ENCODE assay signal across 22 cellular contexts in the genomic region with DNA sequence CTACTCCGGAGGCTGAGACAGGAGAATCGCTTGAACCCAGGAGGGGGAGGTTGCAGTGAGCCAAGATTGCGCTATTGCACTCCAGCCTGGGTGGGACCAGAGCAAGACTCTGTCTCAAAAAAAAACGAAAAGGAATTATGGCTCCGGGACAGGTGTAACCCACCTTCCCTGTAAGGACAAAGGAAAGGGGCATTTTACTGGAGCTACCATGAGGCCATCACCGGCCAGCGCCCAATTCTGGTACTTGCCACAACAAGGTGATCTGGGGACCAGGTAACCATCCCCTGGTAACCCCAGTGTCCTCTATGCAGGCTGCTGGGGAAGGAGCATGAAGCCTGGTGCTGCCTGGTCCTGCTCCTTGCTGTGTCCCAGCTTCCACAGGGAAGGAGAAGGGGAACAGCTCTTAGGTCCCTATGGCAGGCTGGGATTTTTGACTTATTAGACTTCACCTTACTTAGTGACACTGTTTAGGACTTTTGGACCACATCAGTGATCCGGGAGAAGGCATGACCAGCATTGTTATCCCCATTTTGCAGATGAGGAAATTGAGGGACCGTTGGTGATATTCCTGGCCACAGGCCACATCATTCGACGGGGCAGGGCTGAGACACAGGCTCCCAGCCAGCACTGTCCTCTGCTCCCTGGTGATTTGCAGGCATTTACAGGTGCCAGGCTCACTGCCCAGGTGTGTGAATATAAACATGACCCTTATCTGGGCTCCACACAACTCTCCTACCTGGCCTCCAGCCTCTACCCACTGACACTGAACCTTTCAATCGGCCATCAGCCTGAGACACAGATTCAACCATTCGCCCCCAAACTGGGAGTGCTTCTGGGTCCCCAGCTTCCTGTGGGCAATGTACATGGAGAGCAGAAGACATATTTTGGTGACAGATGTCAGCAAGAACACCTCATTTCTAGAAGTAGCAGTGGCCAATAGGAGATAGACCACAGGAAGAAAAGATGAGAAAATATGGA. TPM values are rescaled to one million over a fixed set of nuclear protein-coding genes. Genes with fewer than 3 reads are reported as not detected.
DNase-seq lines count a peak whose midpoint lies in the region; ATAC-seq, FAIRE-seq and TF ChIP-seq lines count a peak whose summit lies in the region.
"Had no signal": no experiment of that assay in that cellular context is flagged by ENCODE, and none has a peak within 500 bp of the region (broad histone marks: within the 10 kb centered on the region; RNA-seq: fewer than 3 reads in every experiment).

No MANE protein-coding gene starts in this region.

- H3K36me3 ChIP-seq in K562 (ENCODE audit: control insufficient read depth, insufficient read depth, low read length), result no peaks in the 10 kb centered on the region
- no peaks in the 10 kb centered on the region for H3K36me3 ChIP-seq in mucosa of descending colon (ENCODE audit: low read depth)
- no peaks in the 10 kb centered on the region for H3K36me3 ChIP-seq in thyroid gland
- no peaks in the 10 kb centered on the region for H3K36me3 ChIP-seq in BE2C

- H3K27ac ChIP-seq in K562 (ENCODE audit: extremely low read depth, low read depth, low read length), result no peak overlapping the region
- H3K27ac ChIP-seq in coronary artery, result no peak overlapping the region
- H3K27ac ChIP-seq in thyroid gland, result peak overlapping the region; percentile 12 to 65 (median 62)
- H3K27ac ChIP-seq: A549 had no signal

- CTCF ChIA-PET in K562 (lab: Yijun Ruan, JAX; ENCODE audit: low intra/inter-chr PET ratio), result no interaction called here

- POLR2A ChIA-PET in K562 (lab: Yijun Ruan, JAX), result interaction anchor here (0.7 kb wide), 1 partner anchor 23 kb away, joined by 4 read pairs; no protein-coding TSS in a partner anchor

- TF ChIP-seq POLR2A in K562 (conservative IDR thresholded peaks at IDR 0.05), result no peak
- TF ChIP-seq POLR2A in thyroid gland (IDR thresholded peaks at IDR 0.05), result no peak

- H3K79me2 ChIP-seq in K562 (ENCODE audit: control insufficient read depth, insufficient read depth, low read length), result no peaks in the 10 kb centered on the region

- 22% methylated on average over 13 of the region's 13 CpGs for WGBS in K562 (ENCODE audit: insufficient coverage, low coverage, missing lambda C conversion rate)
- whole genome bisulfite sequencing in thyroid gland, 2 donors, result 84 to 87% methylated on average over 13 of the region's 13 CpGs

- H3K27me3 ChIP-seq in K562 (ENCODE audit: control insufficient read depth in 2 of 2, insufficient read depth in 2 of 2, low read length in 2 of 2) (peaks cover 0 to 4% of the 10 kb centered on the region in 2 experiments; a peak in 1 of 5 replicates), thyroid gland (no peaks in the 10 kb centered on the region), BE2C (peaks cover 18% of the 10 kb centered on the region)

- H3K9me1 ChIP-seq in K562 (ENCODE audit: control insufficient read depth, insufficient read depth, low read length), result no peaks in the 10 kb centered on the region

- H4K20me1 ChIP-seq in K562 (replicated peaks; ENCODE audit: control insufficient read depth, insufficient read depth, low read length), result no peaks in the 10 kb centered on the region

- TF ChIP-seq CTCF in K562 (IDR thresholded peaks at IDR 0.05 in 2 of 3, conservative IDR thresholded peaks at IDR 0.05 in 1 of 3; ENCODE audit: insufficient read depth in 2 of 3, low read depth in 1 of 3, low read length in 3 of 3), result no peak
- TF ChIP-seq CTCF in coronary artery (IDR thresholded peaks at IDR 0.05), result no peak
- no peak for TF ChIP-seq CTCF in mucosa of descending colon (IDR thresholded peaks at IDR 0.05)
- TF ChIP-seq CTCF in thyroid gland (IDR thresholded peaks at IDR 0.05), result no peak
- TF ChIP-seq CTCF in BE2C (IDR thresholded peaks at IDR 0.05; ENCODE audit: low read depth, low read length), result no peak

- H3K9me3 ChIP-seq in K562 (replicated peaks; ENCODE audit: control insufficient read depth, insufficient read depth, low read depth, low read length) (no peaks in the 10 kb centered on the region), mucosa of descending colon (no peaks in the 10 kb centered on the region), thyroid gland (no peaks in the 10 kb centered on the region), BE2C (no peaks in the 10 kb centered on the region)
- H3K9me3 ChIP-seq: A549 had no signal

- peaks cover 3 to 19% of the 10 kb centered on the region in 2 experiments; a peak in 3 of 5 replicates for H3K4me1 ChIP-seq in K562 (replicated peaks in 1 of 2; ENCODE audit: control insufficient read depth in 2 of 2, insufficient read depth in 2 of 2, low read length in 2 of 2)
- no peaks in the 10 kb centered on the region for H3K4me1 ChIP-seq in mucosa of descending colon (ENCODE audit: low read depth)
- H3K4me1 ChIP-seq in thyroid gland, result peaks cover 13 to 19% of the 10 kb centered on the region in 2 donors
- H3K4me1 ChIP-seq in BE2C, result no peaks in the 10 kb centered on the region
- H3K4me1 ChIP-seq: A549 had no signal

- no peak overlapping the region for H3K4me2 ChIP-seq in K562 (ENCODE audit: insufficient read depth, low read length)
- H3K4me2 ChIP-seq: A549 had no signal

- DNase-seq in K562 (ENCODE audit: extremely low read depth in 1 of 4, low spot score in 3 of 4) (no peak), coronary artery (ENCODE audit: low spot score) (peak; percentile 47), mucosa of descending colon (no peak), thyroid gland (no peak), RPMI8226 (no peak), BE2C (no peak)
- DNase-seq: CD8-positive, alpha-beta T cell; COR-L47; DMS153; DMS79 treated with DMSO at 0.1 percent for 48 hours; EL; GOT3; H9 had no signal

- in situ Hi-C loops in K562 (cut with MboI), result no loop called here

- no TSS peak for BruUV-seq in K562 (replicated peaks; lab: Mats Ljungman, UMichigan)

- H3K4me3 ChIP-seq in K562, result no peak overlapping the region
- H3K4me3 ChIP-seq in coronary artery, result no peak overlapping the region
- H3K4me3 ChIP-seq in mucosa of descending colon, result no peak overlapping the region
- H3K4me3 ChIP-seq in thyroid gland (replicated peaks in 1 of 3), result no peak overlapping the region
- H3K4me3 ChIP-seq in BE2C (ENCODE audit: low read depth, low read length), result no peak overlapping the region
- H3K4me3 ChIP-seq: A549 had no signal

- H2AFZ ChIP-seq in K562 (ENCODE audit: low read depth, low read length), result no peak overlapping the region

- no peak for TF ChIP-seq EP300 in K562 (IDR thresholded peaks at IDR 0.05; ENCODE audit: low read length)

- ATAC-seq in K562 (no peak), mucosa of descending colon (peak; percentile 53), HG02763 (IDR thresholded peaks at IDR 0.05; ENCODE audit: unreplicated experiment) (no peak)
- ATAC-seq: CD8-positive, alpha-beta T cell; HepG2 had no signal

- intact Hi-C loops in K562 (cut with micrococcal nuclease) (no loop called here), mucosa of descending colon (cut with DNase I, micrococcal nuclease) (no loop called here), thyroid gland (cut with DNase I) (no loop called here)

- no peak for FAIRE-seq in K562 (lab: Jason Lieb, UNC)
- FAIRE-seq: A549, D721Med, G401.6, GM12891, HepG2, HTR-8/SVneo had no signal

- H3K9ac ChIP-seq in K562 (ENCODE audit: insufficient read depth in 1 of 2, low read depth in 2 of 2, low read length in 2 of 2), result no peak overlapping the region

- no peak for TF ChIP-seq RAD21 in K562 (CRISPR knock-in tag; conservative IDR thresholded peaks at IDR 0.05 in 1 of 2, IDR thresholded peaks at IDR 0.05 in 1 of 2)

RNA-seq across cellular contexts. Expression of a gene that starts 26.5 kb away (rescaled TPM):
- 38.9 and 65.2 TPM in 2 replicates for total RNA-seq in K562 (2011; cell fraction: chromatin; rRNA removed; ENCODE audit: low replicate concordance)
- total RNA-seq in K562 (2011; cell fraction: nucleolus; rRNA removed), result 20.8 and 22.5 TPM in 2 replicates
- total RNA-seq in K562 (2011; cell fraction: nucleoplasm; rRNA removed), result 48.2 and 94.6 TPM in 2 replicates
- total RNA-seq in K562 (2014; rRNA removed) (5.0 and 6.1 TPM in 2 replicates), K562 (2014; rRNA removed; fragmentation: Illumina TruSeq; extraction: Trizol) (5.6 and 6.5 TPM in 2 replicates), K562 (2015; rRNA removed; fragmentation: Illumina TruSeq; extraction: Trizol) (5.8 and 6.5 TPM in 2 replicates), K562 (2021) (11.9 and 15.3 TPM in 2 replicates), mucosa of descending colon (100 to 1,000 TPM in 2 of 3 donors, 10 to 100 TPM in 1; 25.6 to 114 (median 102) TPM), thyroid gland (10 to 100 TPM; 15.7 to 32.6 (median 24.9) TPM)
- polyA plus RNA-seq in K562 (2011; rRNA removed) (9.9 and 18.7 TPM in 2 replicates), K562 (2014; fragmentation: Illumina TruSeq; extraction: Trizol) (16.0 and 18.5 TPM in 2 replicates), K562 (2014; fragmentation: Nextera tagmentation; extraction: Ambion mirVana) (10 to 100 TPM; 16.9 to 21.9 TPM), K562 (2014; rRNA removed) (13.3 and 16.6 TPM in 2 replicates)
- polyA plus RNA-seq in K562 (2011; cell fraction: cytosol; rRNA removed), result 10.0 and 10.8 TPM in 2 replicates
- 54.0 and 57.5 TPM in 2 replicates for polyA plus RNA-seq in K562 (2011; cell fraction: nucleus; rRNA removed)
- polyA plus RNA-seq in K562 (2012), result 14.4 and 28.3 TPM in 2 replicates
- 6.4 and 6.8 TPM in 2 replicates for polyA minus RNA-seq in K562 (2011; rRNA and poly(A)+ RNA removed)
- polyA minus RNA-seq in K562 (2011; cell fraction: cytosol; rRNA and poly(A)+ RNA removed), result 7.1 and 10.8 TPM in 2 replicates
- polyA minus RNA-seq in K562 (2011; cell fraction: nucleus; rRNA and poly(A)+ RNA removed), result 6.6 and 11.7 TPM in 2 replicates
- not detected for polyA plus RNA-seq in BE2C (2012; ENCODE audit: insufficient read depth, insufficient read length, low read depth)
- total RNA-seq: CD8-positive, alpha-beta T cell; HepG2 had no signal
- polyA plus RNA-seq: A549, AG04450, BJ, HepG2 had no signal

RNA-seq across cellular contexts. Expression of a gene that starts 34.4 kb away (rescaled TPM):
- total RNA-seq in K562 (2011; cell fraction: chromatin; rRNA removed; ENCODE audit: low replicate concordance), result 12.6 and 19.9 TPM in 2 replicates
- total RNA-seq in K562 (2011; cell fraction: nucleolus; rRNA removed), result 16.7 and 17.7 TPM in 2 replicates
- 13.4 and 15.6 TPM in 2 replicates for total RNA-seq in K562 (2011; cell fraction: nucleoplasm; rRNA removed)
- total RNA-seq in K562 (2014; rRNA removed) (61.3 and 68.3 TPM in 2 replicates), K562 (2014; rRNA removed; fragmentation: Illumina TruSeq; extraction: Trizol) (10.5 and 12.2 TPM in 2 replicates), K562 (2015; rRNA removed; fragmentation: Illumina TruSeq; extraction: Trizol) (30.4 and 31.8 TPM in 2 replicates), K562 (2021) (45.3 and 50.6 TPM in 2 replicates), mucosa of descending colon (10 to 100 TPM; 23.7 to 24.7 (median 24.0) TPM), thyroid gland (10 to 100 TPM; 18.4 to 34.9 (median 22.0) TPM)
- polyA plus RNA-seq in K562 (2011; rRNA removed) (12.3 and 14.3 TPM in 2 replicates), K562 (2014; fragmentation: Illumina TruSeq; extraction: Trizol) (14.7 and 26.5 TPM in 2 replicates), K562 (2014; fragmentation: Nextera tagmentation; extraction: Ambion mirVana) (1 to 10 TPM; 1.4 to 1.8 TPM), K562 (2014; rRNA removed) (52.7 and 61.5 TPM in 2 replicates)
- polyA plus RNA-seq in K562 (2011; cell fraction: cytosol; rRNA removed), result 11.6 and 21.6 TPM in 2 replicates
- polyA plus RNA-seq in K562 (2011; cell fraction: nucleus; rRNA removed), result 17.7 and 31.0 TPM in 2 replicates
- 23.2 and 31.5 TPM in 2 replicates for polyA plus RNA-seq in K562 (2012)
- 5.3 TPM in 2 replicates for polyA minus RNA-seq in K562 (2011; rRNA and poly(A)+ RNA removed)
- polyA minus RNA-seq in K562 (2011; cell fraction: cytosol; rRNA and poly(A)+ RNA removed), result 8.6 and 9.6 TPM in 2 replicates
- polyA minus RNA-seq in K562 (2011; cell fraction: nucleus; rRNA and poly(A)+ RNA removed), result 5.5 and 8.2 TPM in 2 replicates
- 107 TPM for polyA plus RNA-seq in BE2C (2012; ENCODE audit: insufficient read depth, insufficient read length, low read depth)

RNA-seq across cellular contexts. Expression of a gene that starts 46.4 kb away (rescaled TPM):
- 32.2 and 75.9 TPM in 2 replicates for total RNA-seq in K562 (2011; cell fraction: chromatin; rRNA removed; ENCODE audit: low replicate concordance)
- total RNA-seq in K562 (2011; cell fraction: nucleolus; rRNA removed), result 43.3 and 44.7 TPM in 2 replicates
- total RNA-seq in K562 (2011; cell fraction: nucleoplasm; rRNA removed), result 40.6 and 56.1 TPM in 2 replicates
- total RNA-seq in K562 (2014; rRNA removed) (27.2 and 28.0 TPM in 2 replicates), K562 (2014; rRNA removed; fragmentation: Illumina TruSeq; extraction: Trizol) (7.7 and 9.4 TPM in 2 replicates), K562 (2015; rRNA removed; fragmentation: Illumina TruSeq; extraction: Trizol) (22.3 and 22.6 TPM in 2 replicates), K562 (2021) (32.4 and 35.6 TPM in 2 replicates), mucosa of descending colon (10 to 100 TPM; 19.8 to 33.6 (median 21.3) TPM), thyroid gland (10 to 100 TPM; 41.9 to 58.2 (median 48.6) TPM)
- polyA plus RNA-seq in K562 (2011; rRNA removed) (23.4 and 33.6 TPM in 2 replicates), K562 (2014; fragmentation: Illumina TruSeq; extraction: Trizol) (15.5 and 23.8 TPM in 2 replicates), K562 (2014; fragmentation: Nextera tagmentation; extraction: Ambion mirVana) (1 to 10 TPM in 1 of 2 experiments, under 1 TPM in 1; 0.73 to 1.4 TPM), K562 (2014; rRNA removed) (32.6 and 34.8 TPM in 2 replicates)
- polyA plus RNA-seq in K562 (2011; cell fraction: cytosol; rRNA removed), result 28.9 and 48.4 TPM in 2 replicates
- 91.8 and 102 TPM in 2 replicates for polyA plus RNA-seq in K562 (2011; cell fraction: nucleus; rRNA removed)
- 24.0 and 26.3 TPM in 2 replicates for polyA plus RNA-seq in K562 (2012)
- 12.6 and 25.7 TPM in 2 replicates for polyA minus RNA-seq in K562 (2011; rRNA and poly(A)+ RNA removed)
- 16.2 and 27.5 TPM in 2 replicates for polyA minus RNA-seq in K562 (2011; cell fraction: cytosol; rRNA and poly(A)+ RNA removed)
- polyA minus RNA-seq in K562 (2011; cell fraction: nucleus; rRNA and poly(A)+ RNA removed), result 15.6 and 19.2 TPM in 2 replicates
- polyA plus RNA-seq in BE2C (2012; ENCODE audit: insufficient read depth, insufficient read length, low read depth), result 62.3 TPM

RNA-seq across cellular contexts. Expression of a gene that starts 46.5 kb away (rescaled TPM):
- total RNA-seq in K562 (2011; cell fraction: chromatin; rRNA removed; ENCODE audit: low replicate concordance), result 435 and 818 TPM in 2 replicates
- total RNA-seq in K562 (2011; cell fraction: nucleolus; rRNA removed), result 981 and 1,003 TPM in 2 replicates
- 983 and 1,497 TPM in 2 replicates for total RNA-seq in K562 (2011; cell fraction: nucleoplasm; rRNA removed)
- total RNA-seq in K562 (2014; rRNA removed) (2,031 and 2,305 TPM in 2 replicates), K562 (2014; rRNA removed; fragmentation: Illumina TruSeq; extraction: Trizol) (2,847 and 3,141 TPM in 2 replicates), K562 (2015; rRNA removed; fragmentation: Illumina TruSeq; extraction: Trizol) (3,167 and 3,195 TPM in 2 replicates), K562 (2021) (2,893 and 3,009 TPM in 2 replicates), mucosa of descending colon (1,000 to 10,000 TPM; 1,420 to 1,482 (median 1,457) TPM), thyroid gland (1,000 to 10,000 TPM; 1,394 to 2,407 (median 1,585) TPM)
- polyA plus RNA-seq in K562 (2011; rRNA removed) (2,555 and 3,221 TPM in 2 replicates), K562 (2014; fragmentation: Illumina TruSeq; extraction: Trizol) (3,627 and 3,760 TPM in 2 replicates), K562 (2014; fragmentation: Nextera tagmentation; extraction: Ambion mirVana) (1,000 to 10,000 TPM; 1,935 to 2,418 TPM), K562 (2014; rRNA removed) (2,051 and 2,652 TPM in 2 replicates)
- 2,594 and 3,399 TPM in 2 replicates for polyA plus RNA-seq in K562 (2011; cell fraction: cytosol; rRNA removed)
- 1,411 and 1,919 TPM in 2 replicates for polyA plus RNA-seq in K562 (2011; cell fraction: nucleus; rRNA removed)
- 2,443 and 5,674 TPM in 2 replicates for polyA plus RNA-seq in K562 (2012)
- 2,918 and 2,983 TPM in 2 replicates for polyA minus RNA-seq in K562 (2011; rRNA and poly(A)+ RNA removed)
- 1,280 and 1,366 TPM in 2 replicates for polyA minus RNA-seq in K562 (2011; cell fraction: cytosol; rRNA and poly(A)+ RNA removed)
- 400 and 734 TPM in 2 replicates for polyA minus RNA-seq in K562 (2011; cell fraction: nucleus; rRNA and poly(A)+ RNA removed)
- polyA plus RNA-seq in BE2C (2012; ENCODE audit: insufficient read depth, insufficient read length, low read depth), result 1,628 TPM

RNA-seq across cellular contexts. Expression of a gene that starts 54.7 kb away (rescaled TPM):
- total RNA-seq in K562 (2011; cell fraction: chromatin; rRNA removed; ENCODE audit: low replicate concordance), result 14.8 and 38.0 TPM in 2 replicates
- total RNA-seq in K562 (2011; cell fraction: nucleolus; rRNA removed), result 35.1 and 38.5 TPM in 2 replicates
- 27.0 and 30.6 TPM in 2 replicates for total RNA-seq in K562 (2011; cell fraction: nucleoplasm; rRNA removed)
- total RNA-seq in K562 (2014; rRNA removed) (17.9 and 20.8 TPM in 2 replicates), K562 (2014; rRNA removed; fragmentation: Illumina TruSeq; extraction: Trizol) (20.9 and 21.2 TPM in 2 replicates), K562 (2015; rRNA removed; fragmentation: Illumina TruSeq; extraction: Trizol) (15.5 and 16.6 TPM in 2 replicates), K562 (2021) (26.7 and 26.8 TPM in 2 replicates), mucosa of descending colon (10 to 100 TPM; 45.4 to 63.0 (median 52.2) TPM), thyroid gland (10 to 100 TPM; 51.5 to 82.7 (median 64.7) TPM)
- polyA plus RNA-seq in K562 (2011; rRNA removed) (28.6 and 29.8 TPM in 2 replicates), K562 (2014; fragmentation: Illumina TruSeq; extraction: Trizol) (19.1 and 22.2 TPM in 2 replicates), K562 (2014; fragmentation: Nextera tagmentation; extraction: Ambion mirVana) (10 to 100 TPM; 16.1 to 16.3 TPM), K562 (2014; rRNA removed) (30.4 and 31.3 TPM in 2 replicates)
- 20.7 and 21.2 TPM in 2 replicates for polyA plus RNA-seq in K562 (2011; cell fraction: cytosol; rRNA removed)
- polyA plus RNA-seq in K562 (2011; cell fraction: nucleus; rRNA removed), result 52.8 and 56.6 TPM in 2 replicates
- 23.6 and 38.1 TPM in 2 replicates for polyA plus RNA-seq in K562 (2012)
- 10.4 and 13.1 TPM in 2 replicates for polyA minus RNA-seq in K562 (2011; rRNA and poly(A)+ RNA removed)
- polyA minus RNA-seq in K562 (2011; cell fraction: cytosol; rRNA and poly(A)+ RNA removed), result 6.1 and 6.4 TPM in 2 replicates
- 7.0 and 9.7 TPM in 2 replicates for polyA minus RNA-seq in K562 (2011; cell fraction: nucleus; rRNA and poly(A)+ RNA removed)
- polyA plus RNA-seq in BE2C (2012; ENCODE audit: insufficient read depth, insufficient read length, low read depth), result 109 TPM

Comparison
In these comparisons a context has a peak if more than half of its experiments do, and no peak if none do; other contexts are left out.
1. H3K27ac ChIP-seq: peak in thyroid gland (3 of 3); none in K562 (single experiment) and coronary artery (0 of 2).